ENCODE assay signal across 10 cellular contexts in the genomic region with DNA sequence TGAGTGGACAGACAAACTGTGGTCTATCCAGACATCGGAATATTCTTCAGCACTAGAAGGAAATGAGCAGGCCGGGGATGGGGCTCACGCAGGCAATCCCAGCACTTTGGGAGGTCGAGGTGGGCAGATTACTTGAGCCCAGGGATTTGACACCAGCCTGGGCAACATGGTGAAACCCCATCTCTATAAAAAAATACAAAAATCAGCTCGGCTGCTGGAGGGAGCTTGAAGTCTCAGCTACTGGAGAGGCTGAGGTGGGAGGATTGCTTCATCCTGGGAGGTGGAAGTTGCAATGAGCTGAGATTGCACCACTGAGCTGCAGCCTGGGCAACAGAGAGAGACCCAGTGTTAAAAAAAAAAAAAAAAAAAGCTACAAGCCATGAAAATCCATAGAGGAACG. TPM values are rescaled to one million over a fixed set of nuclear protein-coding genes. Genes with fewer than 3 reads are reported as not detected.
DNase-seq lines count a peak whose midpoint lies in the region; ATAC-seq, FAIRE-seq and TF ChIP-seq lines count a peak whose summit lies in the region.
"Had no signal": no experiment of that assay in that cellular context is flagged by ENCODE, and none has a peak within 500 bp of the region (broad histone marks: within the 10 kb centered on the region; RNA-seq: fewer than 3 reads in every experiment).

No MANE protein-coding gene starts in this region.

- H3K79me2 ChIP-seq in K562 (ENCODE audit: control insufficient read depth, insufficient read depth, low read length) (no peaks in the 10 kb centered on the region), keratinocyte (ENCODE audit: control insufficient read depth, insufficient read depth, low read length) (no peaks in the 10 kb centered on the region)

- H4K20me1 ChIP-seq in K562 (replicated peaks; ENCODE audit: control insufficient read depth, insufficient read depth, low read length) (no peaks in the 10 kb centered on the region), keratinocyte (ENCODE audit: control insufficient read depth, extremely low read depth, insufficient read depth, low read length) (no peaks in the 10 kb centered on the region)

- in situ Hi-C loops in K562 (cut with MboI), result no loop called here

- DNase-seq in Right ventricle myocardium superior (peak; percentile 55), right atrium auricular region (ENCODE audit: low spot score) (no peak), K562 (ENCODE audit: extremely low read depth in 1 of 4, low spot score in 3 of 4) (no peak), keratinocyte (ENCODE audit: low read depth, low spot score) (no peak), uterus (peak; percentile 27 to 38), KG1 (lab: John Stamatoyannopoulos, UW) (no peak), NCI-H510A treated with DMSO at 0.1 percent for 48 hours (lab: John Stamatoyannopoulos, UW) (no peak), middle frontal gyrus (ENCODE audit: extremely low spot score, low spot score) (no peak)
- DNase-seq: naive B cell, NCI-H510A had no signal

- no peaks in the 10 kb centered on the region for H3K9me1 ChIP-seq in K562 (ENCODE audit: control insufficient read depth, insufficient read depth, low read length)
- H3K9me1 ChIP-seq in keratinocyte (ENCODE audit: control insufficient read depth, extremely low read depth, insufficient read depth, low read length), result no peaks in the 10 kb centered on the region

- H3K9me3 ChIP-seq in right atrium auricular region, result no peaks in the 10 kb centered on the region
- H3K9me3 ChIP-seq in K562 (replicated peaks; ENCODE audit: control insufficient read depth, insufficient read depth, low read depth, low read length), result no peaks in the 10 kb centered on the region
- H3K9me3 ChIP-seq in keratinocyte (ENCODE audit: control insufficient read depth, low read depth, low read length), result no peaks in the 10 kb centered on the region
- H3K9me3 ChIP-seq in uterus, result no peaks in the 10 kb centered on the region

- no peak for FAIRE-seq in K562 (lab: Jason Lieb, UNC)
- FAIRE-seq in keratinocyte (lab: Jason Lieb, UNC), result no peak

- H3K27me3 ChIP-seq in right atrium auricular region (no peaks in the 10 kb centered on the region), K562 (ENCODE audit: control insufficient read depth in 2 of 2, insufficient read depth in 2 of 2, low read length in 2 of 2) (no peaks in the 10 kb centered on the region), keratinocyte (ENCODE audit: control insufficient read depth, extremely low read depth, insufficient read depth, low read length) (no peaks in the 10 kb centered on the region), uterus (no peaks in the 10 kb centered on the region)

- H3K4me2 ChIP-seq in K562 (ENCODE audit: insufficient read depth, low read length), result no peak overlapping the region
- peak overlapping the region; percentile 77 for H3K4me2 ChIP-seq in keratinocyte (ENCODE audit: control insufficient read depth, extremely low read depth, insufficient read depth, low read depth, low read length)

- no peak overlapping the region for H3K4me3 ChIP-seq in right atrium auricular region
- no peak overlapping the region for H3K4me3 ChIP-seq in K562
- H3K4me3 ChIP-seq in keratinocyte (ENCODE audit: control insufficient read depth in 2 of 3, extremely low read depth in 1 of 3, insufficient read depth in 2 of 3, low read depth in 1 of 3, low read length in 3 of 3), result no peak overlapping the region
- no peak overlapping the region for H3K4me3 ChIP-seq in uterus

- BruUV-seq in K562 (replicated peaks; lab: Mats Ljungman, UMichigan), result no TSS peak

- CTCF ChIA-PET in K562 (lab: Yijun Ruan, JAX; ENCODE audit: low intra/inter-chr PET ratio), result interaction anchor here (0.6 kb wide), 1 partner anchor 417 kb away, joined by 4 read pairs; no protein-coding TSS in a partner anchor

- POLR2A ChIA-PET in K562 (lab: Yijun Ruan, JAX), result interaction anchor here (0.6 kb wide), 1 partner anchor 15 kb away, joined by 4 read pairs; no protein-coding TSS in a partner anchor

- H3K27ac ChIP-seq in right atrium auricular region, result no peak overlapping the region
- peak overlapping the region; percentile 75 for H3K27ac ChIP-seq in K562 (ENCODE audit: extremely low read depth, low read depth, low read length)
- peak overlapping the region; percentile 68 for H3K27ac ChIP-seq in keratinocyte (ENCODE audit: control insufficient read depth, insufficient read depth, low read length)
- H3K27ac ChIP-seq in uterus, result peak overlapping the region in 1 of 2 donors; percentile 41

- TF ChIP-seq RAD21 in K562 (CRISPR knock-in tag; conservative IDR thresholded peaks at IDR 0.05 in 1 of 2, IDR thresholded peaks at IDR 0.05 in 1 of 2), result no peak

- H3K36me3 ChIP-seq in right atrium auricular region (no peaks in the 10 kb centered on the region), K562 (ENCODE audit: control insufficient read depth, insufficient read depth, low read length) (no peaks in the 10 kb centered on the region), keratinocyte (ENCODE audit: control insufficient read depth in 2 of 2, extremely low read depth in 1 of 2, insufficient read depth in 2 of 2, low read length in 2 of 2) (no peaks in the 10 kb centered on the region), uterus (no peaks in the 10 kb centered on the region)

- intact Hi-C loops in Right ventricle myocardium superior (cut with DNase I), result no loop called here
- intact Hi-C loops in K562 (cut with micrococcal nuclease), result no loop called here
- intact Hi-C loops in uterus (cut with DNase I; ENCODE audit: low total_unique reads), result no loop called here

- dilution Hi-C loops in keratinocyte (cut with MboI; ENCODE audit: extremely low pct_ligation_motif_present, low sequenced_read_pairs), result no loop called here

- TF ChIP-seq POLR2A in K562 (conservative IDR thresholded peaks at IDR 0.05), result no peak
- no peak for TF ChIP-seq POLR2A in uterus (IDR thresholded peaks at IDR 0.05)

- H2AFZ ChIP-seq in K562 (ENCODE audit: low read depth, low read length), result peak overlapping the region; percentile 89
- no peak overlapping the region for H2AFZ ChIP-seq in keratinocyte (ENCODE audit: control insufficient read depth, low read length)

- ATAC-seq in Right ventricle myocardium superior (ENCODE audit: poor library complexity) (peak; percentile 39), K562 (no peak)

- H3K4me1 ChIP-seq in right atrium auricular region (peaks cover 0 to 17% of the 10 kb centered on the region in 2 donors), K562 (replicated peaks in 1 of 2; ENCODE audit: control insufficient read depth in 2 of 2, insufficient read depth in 2 of 2, low read length in 2 of 2) (peaks cover 21 to 44% of the 10 kb centered on the region in 2 experiments), keratinocyte (ENCODE audit: control insufficient read depth, extremely low read depth, insufficient read depth, low read length) (peaks cover 31% of the 10 kb centered on the region), uterus (no peaks in the 10 kb centered on the region)

- 92% methylated on average over 3 of the region's 6 CpGs for WGBS in K562 (ENCODE audit: insufficient coverage, low coverage, missing lambda C conversion rate)

- no peak overlapping the region for H3K9ac ChIP-seq in K562 (ENCODE audit: insufficient read depth in 1 of 2, low read depth in 2 of 2, low read length in 2 of 2)
- H3K9ac ChIP-seq in keratinocyte (ENCODE audit: control insufficient read depth, extremely low read depth, insufficient read depth, low read length), result peak overlapping the region; percentile 2

- TF ChIP-seq CTCF in right atrium auricular region (IDR thresholded peaks at IDR 0.05) (no peak), K562 (IDR thresholded peaks at IDR 0.05 in 2 of 3, conservative IDR thresholded peaks at IDR 0.05 in 1 of 3; ENCODE audit: insufficient read depth in 2 of 3, low read depth in 1 of 3, low read length in 3 of 3) (no peak), keratinocyte (optimal IDR thresholded peaks at IDR 0.05 in 1 of 3, IDR thresholded peaks at IDR 0.05 in 1 of 3, conservative IDR thresholded peaks at IDR 0.05 in 1 of 3; ENCODE audit: extremely low read depth in 1 of 3, insufficient read depth in 2 of 3, low read length in 3 of 3) (no peak), uterus (IDR thresholded peaks at IDR 0.05) (no peak)

- no peak for TF ChIP-seq EP300 in K562 (IDR thresholded peaks at IDR 0.05; ENCODE audit: low read length)

RNA-seq across cellular contexts. Expression of a gene that starts 8.0 kb away (rescaled TPM):
- total RNA-seq in Right ventricle myocardium superior (986 TPM), right atrium auricular region (1,000 to 10,000 TPM in 1 of 2 donors, 100 to 1,000 TPM in 1; 782 to 1,042 TPM), K562 (2014; rRNA removed) (72.3 and 87.0 TPM in 2 replicates), K562 (2014; rRNA removed; fragmentation: Illumina TruSeq; extraction: Trizol) (10.9 and 12.3 TPM in 2 replicates), K562 (2015; rRNA removed; fragmentation: Illumina TruSeq; extraction: Trizol) (40.9 and 42.3 TPM in 2 replicates), K562 (2021) (112 and 116 TPM in 2 replicates), uterus (100 to 1,000 TPM in 2 of 4 donors, 10 to 100 TPM in 2; 80.0 to 188 (median 126) TPM)
- 15.6 and 81.0 TPM in 2 replicates for total RNA-seq in K562 (2011; cell fraction: chromatin; rRNA removed; ENCODE audit: low replicate concordance)
- 131 and 132 TPM in 2 replicates for total RNA-seq in K562 (2011; cell fraction: nucleolus; rRNA removed)
- 68.3 and 83.1 TPM in 2 replicates for total RNA-seq in K562 (2011; cell fraction: nucleoplasm; rRNA removed)
- polyA plus RNA-seq in K562 (2011; rRNA removed) (21.7 and 37.1 TPM in 2 replicates), K562 (2014; fragmentation: Illumina TruSeq; extraction: Trizol) (66.8 and 111 TPM in 2 replicates), K562 (2014; fragmentation: Nextera tagmentation; extraction: Ambion mirVana) (1 to 10 TPM; 1.0 to 3.7 TPM), K562 (2014; rRNA removed) (40.5 and 46.8 TPM in 2 replicates), keratinocyte (152 to 353 TPM (median 215 TPM) in 3 replicates)
- polyA plus RNA-seq in K562 (2011; cell fraction: cytosol; rRNA removed), result 39.6 and 74.7 TPM in 2 replicates
- polyA plus RNA-seq in K562 (2011; cell fraction: nucleus; rRNA removed), result 22.7 and 35.2 TPM in 2 replicates
- polyA plus RNA-seq in K562 (2012), result 84.2 and 325 TPM in 2 replicates
- polyA minus RNA-seq in K562 (2011; rRNA and poly(A)+ RNA removed), result 12.8 and 17.9 TPM in 2 replicates
- 46.3 and 49.3 TPM in 2 replicates for polyA minus RNA-seq in K562 (2011; cell fraction: cytosol; rRNA and poly(A)+ RNA removed)
- polyA minus RNA-seq in K562 (2011; cell fraction: nucleus; rRNA and poly(A)+ RNA removed), result 10.1 and 11.1 TPM in 2 replicates
- polyA plus RNA-seq in keratinocyte (2011; ENCODE audit: low read depth), result 210 TPM
- polyA plus RNA-seq in keratinocyte (2011; cell fraction: cytosol; rRNA removed), result 237 and 358 TPM in 2 replicates
- 570 and 746 TPM in 2 replicates for polyA plus RNA-seq in keratinocyte (2011; cell fraction: nucleus; rRNA removed)
- 327 and 379 TPM in 2 replicates for polyA plus RNA-seq in keratinocyte (2012; ENCODE audit: low replicate concordance)
- 282 to 776 TPM (median 516 TPM) in 3 replicates for polyA minus RNA-seq in keratinocyte
- polyA minus RNA-seq in keratinocyte (2011; cell fraction: cytosol; rRNA and poly(A)+ RNA removed), result 498 TPM
- polyA minus RNA-seq in keratinocyte (2011; cell fraction: nucleus; rRNA and poly(A)+ RNA removed), result 693 and 756 TPM in 2 replicates

RNA-seq across cellular contexts. Expression of a gene that starts 21.3 kb away (rescaled TPM):
- 1.1 TPM for total RNA-seq in Right ventricle myocardium superior
- total RNA-seq in right atrium auricular region, result under 1 TPM; 0.37 to 0.47 TPM
- 0.21 and 0.23 TPM in 2 replicates for total RNA-seq in K562 (2011; cell fraction: chromatin; rRNA removed; ENCODE audit: low replicate concordance)
- total RNA-seq in K562 (2011; cell fraction: nucleolus; rRNA removed), result 0.26 and 0.33 TPM in 2 replicates
- 0.37 TPM in 1 of 2 replicates, not detected in the other for total RNA-seq in K562 (2011; cell fraction: nucleoplasm; rRNA removed)
- 0.09 TPM in 1 of 2 replicates, not detected in the other for total RNA-seq in K562 (2014; rRNA removed)
- not detected in 2 replicates for total RNA-seq in K562 (2014; rRNA removed; fragmentation: Illumina TruSeq; extraction: Trizol)
- not detected in 2 replicates for total RNA-seq in K562 (2015; rRNA removed; fragmentation: Illumina TruSeq; extraction: Trizol)
- 0.13 TPM in 1 of 2 replicates, not detected in the other for total RNA-seq in K562 (2021)
- not detected in 2 replicates for polyA plus RNA-seq in K562 (2011; rRNA removed)
- polyA plus RNA-seq in K562 (2011; cell fraction: cytosol; rRNA removed), result not detected in 2 replicates
- 0.16 TPM in 1 of 2 replicates, not detected in the other for polyA plus RNA-seq in K562 (2011; cell fraction: nucleus; rRNA removed)
- 0.09 and 0.15 TPM in 2 replicates for polyA plus RNA-seq in K562 (2012)
- not detected in 2 replicates for polyA plus RNA-seq in K562 (2014; fragmentation: Illumina TruSeq; extraction: Trizol)
- polyA plus RNA-seq in K562 (2014; fragmentation: Nextera tagmentation; extraction: Ambion mirVana), result not detected
- 0.08 TPM in 1 of 2 replicates, not detected in the other for polyA plus RNA-seq in K562 (2014; rRNA removed)
- polyA minus RNA-seq in K562 (2011; rRNA and poly(A)+ RNA removed), result not detected in 2 replicates
- polyA minus RNA-seq in K562 (2011; cell fraction: cytosol; rRNA and poly(A)+ RNA removed), result not detected in 2 replicates
- polyA minus RNA-seq in K562 (2011; cell fraction: nucleus; rRNA and poly(A)+ RNA removed), result not detected in 2 replicates
- polyA plus RNA-seq in keratinocyte, result 0.03 to 0.18 TPM (median 0.14 TPM) in 3 replicates
- 0.36 TPM for polyA plus RNA-seq in keratinocyte (2011; ENCODE audit: low read depth)
- not detected in 2 replicates for polyA plus RNA-seq in keratinocyte (2011; cell fraction: cytosol; rRNA removed)
- polyA plus RNA-seq in keratinocyte (2011; cell fraction: nucleus; rRNA removed), result 0.46 and 1.2 TPM in 2 replicates
- 0.19 and 1.1 TPM in 2 replicates for polyA plus RNA-seq in keratinocyte (2012; ENCODE audit: low replicate concordance)
- 0.03 to 0.13 TPM in 2 of 3 replicates, not detected in the other for polyA minus RNA-seq in keratinocyte
- not detected for polyA minus RNA-seq in keratinocyte (2011; cell fraction: cytosol; rRNA and poly(A)+ RNA removed)
- polyA minus RNA-seq in keratinocyte (2011; cell fraction: nucleus; rRNA and poly(A)+ RNA removed), result 0.53 and 1.0 TPM in 2 replicates
- total RNA-seq in uterus, result under 1 TPM in 1 of 4 donors, not detected in 3; 0.85 TPM

Comparison
In these comparisons a context has a peak if more than half of its experiments do, and no peak if none do; other contexts are left out.
1. DNase-seq: peak in Right ventricle myocardium superior (single experiment) and uterus (2 of 2); none in right atrium auricular region (single experiment), K562 (0 of 4), keratinocyte (single experiment), KG1 (single experiment), NCI-H510A treated with DMSO at 0.1 percent for 48 hours (single experiment) and middle frontal gyrus (single experiment).
2. H3K27ac ChIP-seq: peak in K562 (single experiment) and keratinocyte (single experiment); none in right atrium auricular region (0 of 2).